In genomic region chr21:35732788-35733187, GRCh38 we compare ENCODE assay signal across 24 cellular contexts.
"Had no signal": no experiment of that assay in that cellular context is flagged by ENCODE, and none has a peak within 500 bp of the region (broad histone marks: within the 10 kb centered on the region; RNA-seq: fewer than 3 reads in every experiment).

No MANE protein-coding gene starts in this region.

- DNase-seq: colonic mucosa; effector CD4-positive, alpha-beta T cell; endodermal cell; foreskin melanocyte; heart left ventricle; hypothalamus; mammary epithelial cell; naive thymus-derived CD4-positive, alpha-beta T cell; nephron progenitor cell; psoas muscle; retina; right lobe of liver; spleen; stimulated activated CD4-positive, alpha-beta T cell treated with anti-CD3 and anti-CD28 coated beads, Interleukin-15, amount 100 ng/mL, for 24 hours; stimulated activated CD4-positive, alpha-beta T cell treated with anti-CD3 and anti-CD28 coated beads, Interleukin-1b, Interleukin-23, amount 100 ng/mL, for 48 hours; stimulated activated CD4-positive, alpha-beta T cell treated with anti-CD3 and anti-CD28 coated beads, Interleukin-4, amount 100 ng/mL, for 24 hours; tibial artery; upper lobe of left lung had no signal

- H3K4me1 ChIP-seq: colonic mucosa, parathyroid adenoma, psoas muscle, right lobe of liver, spleen, upper lobe of left lung had no signal

- H3K79me2 ChIP-seq: parathyroid adenoma had no signal

- FAIRE-seq: endothelial cell of umbilical vein, islet of Langerhans had no signal

- H3K9me3 Mint-ChIP-seq: stimulated activated naive CD8-positive, alpha-beta T cell treated with anti-CD3 and anti-CD28 coated beads, Interleukin-15, Interleukin-2, amounts not matched to agents 100 ng/mL and 50 ng/mL, for 24 hours had no signal

- H3K9ac ChIP-seq: parathyroid adenoma had no signal

- H3K27me3 ChIP-seq: colonic mucosa, right lobe of liver, upper lobe of left lung, vagina had no signal

- H3K36me3 Mint-ChIP-seq: stimulated activated memory B cell treated with anti-CD40 and anti-IgM and Interleukin-4, amounts not matched to agents 10 μg/mL and 1 μg/mL and 100 μg/mL, for 72 hours had no signal

- H3K27ac Mint-ChIP-seq: endodermal cell; naive thymus-derived CD4-positive, alpha-beta T cell; nephron progenitor cell; stimulated activated memory B cell treated with anti-CD40 and anti-IgM and Interleukin-4, amounts not matched to agents 10 μg/mL and 1 μg/mL and 100 μg/mL, for 72 hours; stimulated activated naive CD8-positive, alpha-beta T cell treated with anti-CD3 and anti-CD28 coated beads, Interleukin-15, Interleukin-2, amounts not matched to agents 100 ng/mL and 50 ng/mL, for 24 hours had no signal

- H3K36me3 ChIP-seq: colonic mucosa, heart left ventricle, right lobe of liver, spleen, tibial artery, upper lobe of left lung, vagina had no signal

- H3K4me3 Mint-ChIP-seq: endodermal cell; naive thymus-derived CD4-positive, alpha-beta T cell; nephron progenitor cell; stimulated activated memory B cell treated with anti-CD40 and anti-IgM and Interleukin-4, amounts not matched to agents 10 μg/mL and 1 μg/mL and 100 μg/mL, for 72 hours; stimulated activated naive CD8-positive, alpha-beta T cell treated with anti-CD3 and anti-CD28 coated beads, Interleukin-15, Interleukin-2, amounts not matched to agents 100 ng/mL and 50 ng/mL, for 24 hours had no signal

- H3K4me3 ChIP-seq: colonic mucosa, heart left ventricle, psoas muscle, right lobe of liver, spleen, tibial artery, upper lobe of left lung, vagina had no signal

- H3K9me3 ChIP-seq: colonic mucosa, psoas muscle, right lobe of liver, spleen, tibial artery, upper lobe of left lung, vagina had no signal

- H3K4me1 Mint-ChIP-seq: endodermal cell; stimulated activated memory B cell treated with anti-CD40 and anti-IgM and Interleukin-4, amounts not matched to agents 10 μg/mL and 1 μg/mL and 100 μg/mL, for 72 hours had no signal

- H2AFZ ChIP-seq: parathyroid adenoma had no signal

- H3K27ac ChIP-seq: colonic mucosa, heart left ventricle, parathyroid adenoma, psoas muscle, right lobe of liver, spleen, tibial artery, upper lobe of left lung, vagina had no signal
